Comparison of ENCODE assay signal across 24 cellular contexts in the genomic region with DNA sequence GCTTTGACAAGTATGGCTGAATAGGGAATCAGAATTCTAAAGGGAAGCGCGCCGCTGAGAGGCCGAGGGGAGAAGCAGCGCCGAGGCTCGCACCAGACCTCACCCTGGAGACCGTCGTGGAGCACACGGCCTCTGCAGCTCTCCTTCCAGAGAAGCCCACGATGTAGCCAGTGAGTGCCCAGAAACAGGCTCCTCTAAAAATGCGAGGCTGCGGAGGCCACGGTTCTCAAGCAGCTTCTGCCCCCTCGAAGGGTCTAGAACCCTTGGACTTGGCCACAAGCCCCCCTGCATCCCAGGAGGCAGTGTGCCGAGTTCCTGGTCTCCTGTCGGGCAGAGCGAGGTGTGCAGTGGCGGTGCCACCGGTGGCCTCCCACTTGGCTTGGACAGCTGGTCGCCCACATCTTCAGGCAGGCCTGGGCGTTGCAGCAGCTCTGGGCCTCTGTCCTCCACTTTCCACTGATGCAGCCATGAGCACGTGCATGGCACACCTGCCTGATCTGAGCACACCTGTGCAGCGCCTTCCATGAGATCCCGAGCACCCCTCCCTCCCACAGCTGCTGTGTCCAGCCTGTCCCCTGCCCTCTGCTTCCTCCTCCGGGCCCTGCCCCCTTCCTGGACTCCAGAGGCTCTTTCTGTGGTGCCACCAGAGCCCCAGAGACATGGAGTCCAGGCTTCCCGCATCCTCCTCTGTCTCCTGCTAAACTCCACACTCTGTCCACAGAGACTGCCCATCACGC.
"Had no signal": no experiment of that assay in that cellular context is flagged by ENCODE, and none has a peak within 500 bp of the region (broad histone marks: within the 10 kb centered on the region; RNA-seq: fewer than 3 reads in every experiment).

No MANE protein-coding gene starts in this region.

- H3K4me3 Mint-ChIP-seq: dendritic cell treated with granulocyte-macrophage colony-stimulating factor and Interleukin-4, amounts not matched to agents 40 ng/mL and 50 ng/mL, for 4 days; memory B cell; mesothelial cell of epicardium; natural killer cell; neural crest cell; stimulated activated effector memory CD8-positive, alpha-beta T cell treated with anti-CD3 and anti-CD28 coated beads, Interleukin-12 subunit alpha, Interleukin-12 subunit beta, amount 100 ng/mL, for 72 hours had no signal

- H3K27me3 ChIP-seq: esophagus squamous epithelium, hepatocyte, right lobe of liver, tibial nerve, upper lobe of right lung, vagina had no signal

- H3K27me3 Mint-ChIP-seq: memory B cell had no signal

- H2AFZ ChIP-seq: hepatocyte, parathyroid adenoma had no signal

- H3K9me3 ChIP-seq: esophagus squamous epithelium, left ventricle myocardium inferior, lower lobe of right lung, psoas muscle, right lobe of liver, tibial nerve, upper lobe of right lung, vagina had no signal

- H3K79me2 ChIP-seq: hepatocyte, parathyroid adenoma had no signal

- H3K36me3 Mint-ChIP-seq: natural killer cell; stimulated activated effector memory CD8-positive, alpha-beta T cell treated with anti-CD3 and anti-CD28 coated beads, Interleukin-12 subunit alpha, Interleukin-12 subunit beta, amount 100 ng/mL, for 72 hours had no signal

- DNase-seq: esophagus squamous epithelium; foreskin fibroblast; kidney; left cardiac atrium; left ventricle myocardium inferior; lower lobe of right lung; natural killer cell; occipital lobe; retina; stimulated activated CD4-positive, alpha-beta T cell treated with anti-CD3 and anti-CD28 coated beads, Interleukin-4, amount 100 ng/mL, for 1 hour; stimulated activated CD8-positive, alpha-beta memory T cell treated with anti-CD3 and anti-CD28 coated beads, Interleukin-4, amount 100 ng/mL, for 48 hours; stimulated activated naive CD8-positive, alpha-beta T cell treated with anti-CD3 and anti-CD28 coated beads, Interleukin-15, Interleukin-2, amounts not matched to agents 100 U/mL and 50 U/mL, for 24 hours; upper lobe of right lung had no signal

- H3K4me2 ChIP-seq: hepatocyte had no signal

- H3K4me1 ChIP-seq: lower lobe of right lung, parathyroid adenoma, right lobe of liver, upper lobe of right lung had no signal

- H3K27ac Mint-ChIP-seq: dendritic cell treated with granulocyte-macrophage colony-stimulating factor and Interleukin-4, amounts not matched to agents 40 ng/mL and 50 ng/mL, for 4 days; memory B cell; mesothelial cell of epicardium; natural killer cell; stimulated activated effector memory CD8-positive, alpha-beta T cell treated with anti-CD3 and anti-CD28 coated beads, Interleukin-12 subunit alpha, Interleukin-12 subunit beta, amount 100 ng/mL, for 72 hours had no signal

- H3K9me3 Mint-ChIP-seq: dendritic cell treated with granulocyte-macrophage colony-stimulating factor and Interleukin-4, amounts not matched to agents 40 ng/mL and 50 ng/mL, for 4 days; memory B cell; mesothelial cell of epicardium; natural killer cell; neural crest cell; stimulated activated effector memory CD8-positive, alpha-beta T cell treated with anti-CD3 and anti-CD28 coated beads, Interleukin-12 subunit alpha, Interleukin-12 subunit beta, amount 100 ng/mL, for 72 hours had no signal

- H3K36me3 ChIP-seq: left ventricle myocardium inferior, lower lobe of right lung, right lobe of liver, upper lobe of right lung had no signal

- H3K4me3 ChIP-seq: esophagus squamous epithelium, hepatocyte, left ventricle myocardium inferior, lower lobe of right lung, psoas muscle, right lobe of liver, tibial nerve, upper lobe of right lung, vagina had no signal

- ATAC-seq: left cardiac atrium; lower lobe of right lung; natural killer cell; stimulated activated naive CD8-positive, alpha-beta T cell treated with anti-CD3 and anti-CD28 coated beads, Interleukin-15, Interleukin-2, amounts not matched to agents 100 U/mL and 50 U/mL, for 24 hours; upper lobe of right lung had no signal

- FAIRE-seq: kidney had no signal

- H3K9ac ChIP-seq: parathyroid adenoma had no signal

- H3K27ac ChIP-seq: esophagus squamous epithelium, hepatocyte, left ventricle myocardium inferior, lower lobe of right lung, parathyroid adenoma, psoas muscle, right lobe of liver, upper lobe of right lung, vagina had no signal
